In genomic region chr5:136710834-136711233, GRCh38 we compare ENCODE assay signal across 33 cellular contexts.
"Had no signal": no experiment of that assay in that cellular context is flagged by ENCODE, and none has a peak within 500 bp of the region (broad histone marks: within the 10 kb centered on the region; RNA-seq: fewer than 3 reads in every experiment).

No MANE protein-coding gene starts in this region.

- DNase-seq: Karpas-422, Kasumi-1, KG1, MG63, MM.1S, MV-4-11, NCI-H1048, NCI-H1092, NCI-H1092 treated with DMSO at 0.1 percent for 48 hours, NCI-H1105, NCI-H1105 treated with DMSO at 0.1 percent for 48 hours, NCI-H1417, NCI-H1417 treated with DMSO at 0.1 percent for 48 hours, NCI-H1436, NCI-H1436 treated with DMSO at 0.1 percent for 48 hours, NCI-H146, NCI-H1694, NCI-H187, NCI-H187 treated with DMSO at 0.1 percent for 48 hours, NCI-H1930, NCI-H2029, NCI-H2029 treated with DMSO at 0.1 percent for 48 hours, NCI-H2081, NCI-H2081 treated with DMSO at 0.1 percent for 48 hours, NCI-H2107, NCI-H2227 treated with DMSO at 0.1 percent for 48 hours, NCI-H226, NCI-H345, NCI-H446, NCI-H446 treated with DMSO at 0.1 percent for 48 hours, NCI-H510A, NCI-H510A treated with DMSO at 0.1 percent for 48 hours, NCI-H524 had no signal
